ENCODE assay signal across 10 cellular contexts in the genomic region with DNA sequence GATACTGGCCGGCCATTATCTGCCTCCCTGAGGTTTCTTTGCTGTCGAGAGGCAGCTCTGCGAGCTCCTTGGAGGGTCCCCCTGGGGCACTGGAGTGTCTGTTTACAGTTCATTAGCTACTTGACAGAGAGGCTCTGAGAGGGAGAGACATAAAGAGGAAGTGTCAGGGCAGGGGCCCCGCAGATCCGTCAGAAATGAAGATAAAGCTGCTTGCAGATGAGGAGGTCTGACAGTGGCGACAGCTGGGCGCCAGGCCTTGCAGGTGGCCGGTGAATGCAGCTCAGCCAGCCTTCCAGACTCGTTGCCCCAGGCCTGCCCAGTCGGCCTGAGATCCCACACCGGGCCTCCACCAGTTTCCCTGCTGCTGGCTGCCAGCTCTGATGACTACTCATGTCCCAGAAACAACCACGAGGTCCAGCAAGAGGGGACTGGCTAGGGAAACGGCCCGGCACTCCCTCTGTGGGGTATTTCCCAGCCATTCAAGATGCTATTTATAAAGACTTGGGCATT.
DNase-seq lines count a peak whose midpoint lies in the region; ATAC-seq, FAIRE-seq and TF ChIP-seq lines count a peak whose summit lies in the region.
"Had no signal": no experiment of that assay in that cellular context is flagged by ENCODE, and none has a peak within 500 bp of the region (broad histone marks: within the 10 kb centered on the region; RNA-seq: fewer than 3 reads in every experiment).

No MANE protein-coding gene starts in this region.

- no peak overlapping the region for H3K27ac ChIP-seq in upper lobe of left lung

- DNase-seq in SIG-M5 treated with dmso at 0.1 percent for 504 hours (lab: John Stamatoyannopoulos, UW; ENCODE audit: unreplicated experiment), result peak; percentile 41
- no peak for DNase-seq in SIG-M5 (lab: John Stamatoyannopoulos, UW)
- DNase-seq in NCI-H82 treated with DMSO at 0.1 percent for 48 hours (lab: John Stamatoyannopoulos, UW; ENCODE audit: unreplicated experiment), result peak; percentile 23
- DNase-seq in ecto neural progenitor cell (ENCODE audit: low spot score), result peak; percentile 73
- DNase-seq in upper lobe of left lung, result peak; percentile 24 to 49
- no peak for DNase-seq in HTR-8/SVneo (ENCODE audit: insufficient read length, low spot score)
- DNase-seq: activated CD4-positive, alpha-beta T cell treated with anti-CD3 and anti-CD28 coated beads for 1 hour; left cardiac atrium had no signal

- no peaks in the 10 kb centered on the region for H3K9me3 ChIP-seq in upper lobe of left lung

- no peaks in the 10 kb centered on the region for H3K36me3 ChIP-seq in upper lobe of left lung

- no peak for TF ChIP-seq EP300 in upper lobe of left lung (IDR thresholded peaks at IDR 0.05)

- WGBS in upper lobe of left lung, 2 donors, result 5 to 14% methylated on average over 12 to 14 of the region's 14 CpGs

- no peak for TF ChIP-seq POLR2A in upper lobe of left lung (IDR thresholded peaks at IDR 0.05)

- no peaks in the 10 kb centered on the region for H3K4me1 ChIP-seq in upper lobe of left lung

- no peak for TF ChIP-seq CTCF in upper lobe of left lung (IDR thresholded peaks at IDR 0.05)

- ATAC-seq in upper lobe of left lung (ENCODE audit: low FRiP score in 2 of 2) (no peak), GM21737 (IDR thresholded peaks at IDR 0.05; ENCODE audit: unreplicated experiment) (no peak), HG02623 (IDR thresholded peaks at IDR 0.05; ENCODE audit: unreplicated experiment) (no peak)
- ATAC-seq: left cardiac atrium had no signal

- no peak for FAIRE-seq in HTR-8/SVneo (lab: Jason Lieb, UNC)

- no peaks in the 10 kb centered on the region for H3K27me3 ChIP-seq in upper lobe of left lung

- no peak overlapping the region for H3K4me3 ChIP-seq in upper lobe of left lung

Comparison
In these comparisons a context has a peak if more than half of its experiments do, and no peak if none do; other contexts are left out.
1. DNase-seq: peak in SIG-M5 treated with dmso at 0.1 percent for 504 hours (single experiment), NCI-H82 treated with DMSO at 0.1 percent for 48 hours (single experiment), ecto neural progenitor cell (single experiment) and upper lobe of left lung (2 of 2); none in SIG-M5 (single experiment) and HTR-8/SVneo (single experiment).